ENCODE assay signal across 28 cellular contexts in genomic region chr15:93190238-93190637, GRCh38.
"Had no signal": no experiment of that assay in that cellular context is flagged by ENCODE, and none has a peak within 500 bp of the region (broad histone marks: within the 10 kb centered on the region; RNA-seq: fewer than 3 reads in every experiment).

No MANE protein-coding gene starts in this region.

- H3K4me3 ChIP-seq: ascending aorta, coronary artery, dorsolateral prefrontal cortex had no signal

- H3K27me3 Mint-ChIP-seq: brain had no signal

- H3K4me1 ChIP-seq: ascending aorta had no signal

- H3K36me3 Mint-ChIP-seq: activated naive CD4-positive, alpha-beta T cell treated with anti-CD3 and anti-CD28 coated beads, Interleukin-2, amount 10 ng/mL, durations not matched to agents 7 days and 5 days; activated naive CD4-positive, alpha-beta T cell treated with anti-CD3 and anti-CD28 coated beads, Interleukin-2, amount 50 U/mL, for 72 hours; activated naive CD8-positive, alpha-beta T cell treated with anti-CD3 and anti-CD28 coated beads, Interleukin-2, amount 10 ng/mL, durations not matched to agents 7 days and 5 days; brain; T-cell had no signal

- H3K27me3 ChIP-seq: ascending aorta had no signal

- ATAC-seq: activated naive CD4-positive, alpha-beta T cell treated with anti-CD3 and anti-CD28 coated beads, Interleukin-2, amount 50 U/mL, for 72 hours; activated T-cell treated with anti-CD3 and anti-CD28 coated beads, Interleukin-2, amount 50 U/mL, for 72 hours; esophagus mucosa; T-cell had no signal

- DNase-seq: activated CD4-positive, alpha-beta memory T cell treated with anti-CD3 and anti-CD28 coated beads, Interleukin-2, amount 10 ng/mL, durations not matched to agents 7 days and 5 days; activated CD4-positive, alpha-beta T cell treated with anti-CD3 and anti-CD28 coated beads for 1 hour; activated CD4-positive, alpha-beta T cell treated with anti-CD3 and anti-CD28 coated beads for 4 hours; activated CD4-positive, alpha-beta T cell treated with anti-CD3 and anti-CD28 coated beads, Interleukin-2, amount 10 ng/mL, durations not matched to agents 7 days and 5 days; activated CD4-positive, alpha-beta T cell treated with anti-CD3 and anti-CD28 coated beads, Interleukin-2, amount 50 U/mL, for 4 hours; activated CD8-positive, alpha-beta memory T cell treated with anti-CD3 and anti-CD28 coated beads, Interleukin-2, amount 50 U/mL, for 48 hours; activated gamma-delta T cell; activated naive CD4-positive, alpha-beta T cell; activated naive CD4-positive, alpha-beta T cell treated with anti-CD3 and anti-CD28 coated beads, Interleukin-2, amount 10 ng/mL, durations not matched to agents 7 days and 5 days; activated naive CD8-positive, alpha-beta T cell treated with anti-CD3 and anti-CD28 coated beads, Interleukin-2, amount 10 ng/mL, durations not matched to agents 7 days and 5 days; activated T-cell treated with anti-CD3 and anti-CD28 coated beads for 4 hours; activated T-cell treated with anti-CD3 and anti-CD28 coated beads, Interleukin-2, amount 50 U/mL, for 24 hours; activated T-cell treated with anti-CD3 and anti-CD28 coated beads, Interleukin-2, amount 50 U/mL, for 72 hours; dorsolateral prefrontal cortex; effector memory CD4-positive, alpha-beta T cell; foreskin fibroblast; head of caudate nucleus; T-cell had no signal

- H3K9me3 ChIP-seq: ascending aorta had no signal

- H3K27ac ChIP-seq: ascending aorta, coronary artery, dorsolateral prefrontal cortex had no signal

- H3K9me3 Mint-ChIP-seq: activated CD4-positive, alpha-beta memory T cell treated with anti-CD3 and anti-CD28 coated beads, Interleukin-2, amount 10 ng/mL, durations not matched to agents 7 days and 5 days; activated CD4-positive, alpha-beta T cell treated with anti-CD3 and anti-CD28 coated beads, Interleukin-2, amount 10 ng/mL, durations not matched to agents 7 days and 5 days; activated naive CD4-positive, alpha-beta T cell treated with anti-CD3 and anti-CD28 coated beads, Interleukin-2, amount 10 ng/mL, durations not matched to agents 7 days and 5 days; activated naive CD4-positive, alpha-beta T cell treated with anti-CD3 and anti-CD28 coated beads, Interleukin-2, amount 50 U/mL, for 72 hours; activated naive CD8-positive, alpha-beta T cell treated with anti-CD3 and anti-CD28 coated beads, Interleukin-2, amount 10 ng/mL, durations not matched to agents 7 days and 5 days; activated T-cell treated with anti-CD3 and anti-CD28 coated beads, Interleukin-2, amount 50 U/mL, for 24 hours; activated T-cell treated with anti-CD3 and anti-CD28 coated beads, Interleukin-2, amount 50 U/mL, for 72 hours; central memory CD8-positive, alpha-beta T cell; dendritic cell treated with granulocyte-macrophage colony-stimulating factor and Interleukin-4, amounts not matched to agents 40 ng/mL and 50 ng/mL, for 4 days; T-cell; T-helper 1 cell treated with Interleukin-12 subunit alpha and Interleukin-12 subunit beta and Interleukin-4 antibody, amounts not matched to agents 30 μg/mL and 1 μg/mL, for 36 hours; T-helper 2 cell treated with Interferon-gamma antibody and Interleukin-4, amounts not matched to agents 5 μg/mL and 100 μg/mL, for 36 hours had no signal

- H3K4me1 Mint-ChIP-seq: activated CD4-positive, alpha-beta memory T cell treated with anti-CD3 and anti-CD28 coated beads, Interleukin-2, amount 10 ng/mL, durations not matched to agents 7 days and 5 days; activated CD4-positive, alpha-beta T cell treated with anti-CD3 and anti-CD28 coated beads, Interleukin-2, amount 10 ng/mL, durations not matched to agents 7 days and 5 days; activated naive CD4-positive, alpha-beta T cell treated with anti-CD3 and anti-CD28 coated beads, Interleukin-2, amount 10 ng/mL, durations not matched to agents 7 days and 5 days; activated naive CD8-positive, alpha-beta T cell treated with anti-CD3 and anti-CD28 coated beads, Interleukin-2, amount 10 ng/mL, durations not matched to agents 7 days and 5 days; central memory CD8-positive, alpha-beta T cell; T-cell had no signal

- H3K4me3 Mint-ChIP-seq: activated CD4-positive, alpha-beta memory T cell treated with anti-CD3 and anti-CD28 coated beads, Interleukin-2, amount 10 ng/mL, durations not matched to agents 7 days and 5 days; activated CD4-positive, alpha-beta T cell treated with anti-CD3 and anti-CD28 coated beads, Interleukin-2, amount 10 ng/mL, durations not matched to agents 7 days and 5 days; activated naive CD4-positive, alpha-beta T cell treated with anti-CD3 and anti-CD28 coated beads, Interleukin-2, amount 10 ng/mL, durations not matched to agents 7 days and 5 days; activated naive CD8-positive, alpha-beta T cell treated with anti-CD3 and anti-CD28 coated beads, Interleukin-2, amount 10 ng/mL, durations not matched to agents 7 days and 5 days; activated T-cell treated with anti-CD3 and anti-CD28 coated beads, Interleukin-2, amount 50 U/mL, for 24 hours; activated T-cell treated with anti-CD3 and anti-CD28 coated beads, Interleukin-2, amount 50 U/mL, for 72 hours; central memory CD8-positive, alpha-beta T cell; dendritic cell treated with granulocyte-macrophage colony-stimulating factor and Interleukin-4, amounts not matched to agents 40 ng/mL and 50 ng/mL, for 4 days; T-cell; T-helper 1 cell treated with Interleukin-12 subunit alpha and Interleukin-12 subunit beta and Interleukin-4 antibody, amounts not matched to agents 30 μg/mL and 1 μg/mL, for 36 hours; T-helper 2 cell treated with Interferon-gamma antibody and Interleukin-4, amounts not matched to agents 5 μg/mL and 100 μg/mL, for 36 hours had no signal

- H3K36me3 ChIP-seq: ascending aorta had no signal

- H3K27ac Mint-ChIP-seq: activated CD4-positive, alpha-beta memory T cell treated with anti-CD3 and anti-CD28 coated beads, Interleukin-2, amount 10 ng/mL, durations not matched to agents 7 days and 5 days; activated CD4-positive, alpha-beta T cell treated with anti-CD3 and anti-CD28 coated beads, Interleukin-2, amount 10 ng/mL, durations not matched to agents 7 days and 5 days; activated naive CD4-positive, alpha-beta T cell treated with anti-CD3 and anti-CD28 coated beads, Interleukin-2, amount 10 ng/mL, durations not matched to agents 7 days and 5 days; activated naive CD4-positive, alpha-beta T cell treated with anti-CD3 and anti-CD28 coated beads, Interleukin-2, amount 50 U/mL, for 72 hours; activated naive CD8-positive, alpha-beta T cell treated with anti-CD3 and anti-CD28 coated beads, Interleukin-2, amount 10 ng/mL, durations not matched to agents 7 days and 5 days; activated T-cell treated with anti-CD3 and anti-CD28 coated beads, Interleukin-2, amount 50 U/mL, for 24 hours; activated T-cell treated with anti-CD3 and anti-CD28 coated beads, Interleukin-2, amount 50 U/mL, for 72 hours; dendritic cell treated with granulocyte-macrophage colony-stimulating factor and Interleukin-4, amounts not matched to agents 40 ng/mL and 50 ng/mL, for 4 days; endodermal cell; T-cell; T-helper 1 cell treated with Interleukin-12 subunit alpha and Interleukin-12 subunit beta and Interleukin-4 antibody, amounts not matched to agents 30 μg/mL and 1 μg/mL, for 36 hours; T-helper 2 cell treated with Interferon-gamma antibody and Interleukin-4, amounts not matched to agents 5 μg/mL and 100 μg/mL, for 36 hours had no signal
